13 cellular contexts compared by ENCODE assay signal in the genomic region with DNA sequence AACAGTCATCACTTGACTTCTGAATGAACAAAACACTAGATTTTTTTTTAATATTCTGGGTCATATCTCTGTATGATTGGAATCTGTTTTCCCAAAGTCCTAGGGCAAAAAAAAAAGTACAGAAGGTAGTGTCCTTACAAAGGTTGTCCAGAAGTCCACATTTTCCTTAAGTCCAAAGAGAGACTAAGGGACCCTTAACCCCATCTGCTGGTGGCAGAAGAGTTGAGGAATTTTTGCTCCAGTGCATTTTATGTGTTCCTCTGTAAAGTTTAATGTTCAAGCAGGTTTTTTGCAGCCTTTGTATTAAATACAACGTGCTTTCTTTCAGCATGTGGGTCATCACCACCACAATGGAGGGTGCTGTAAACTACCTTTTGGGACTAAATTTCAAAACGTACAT.
DNase-seq lines count a peak whose midpoint lies in the region; ATAC-seq and TF ChIP-seq lines count a peak whose summit lies in the region.
"Had no signal": no experiment of that assay in that cellular context is flagged by ENCODE, and none has a peak within 500 bp of the region (broad histone marks: within the 10 kb centered on the region; RNA-seq: fewer than 3 reads in every experiment).

No MANE protein-coding gene starts in this region.

- H3K9me3 ChIP-seq in heart right ventricle, result no peaks in the 10 kb centered on the region
- no peaks in the 10 kb centered on the region for H3K9me3 ChIP-seq in transverse colon
- H3K9me3 ChIP-seq in tibial nerve, result no peaks in the 10 kb centered on the region
- no peaks in the 10 kb centered on the region for H3K9me3 ChIP-seq in tibial artery

- H3K4me1 ChIP-seq in heart right ventricle (peaks cover 0 to 9% (median 6%) of the 10 kb centered on the region in 9 donors), transverse colon (no peaks in the 10 kb centered on the region), tibial nerve (peaks cover 0 to 10% (median 0%) of the 10 kb centered on the region in 4 donors), tibial artery (no peaks in the 10 kb centered on the region)

- H3K4me3 ChIP-seq in heart right ventricle, result no peak overlapping the region
- no peak overlapping the region for H3K4me3 ChIP-seq in fibroblast of mammary gland (ENCODE audit: control insufficient read depth, low read depth, low read length)
- H3K4me3 ChIP-seq in transverse colon, result no peak overlapping the region
- no peak overlapping the region for H3K4me3 ChIP-seq in tibial nerve
- H3K4me3 ChIP-seq in tibial artery, result no peak overlapping the region

- no peak for TF ChIP-seq EP300 in transverse colon (IDR thresholded peaks at IDR 0.05; ENCODE audit: low read depth)
- TF ChIP-seq EP300 in tibial nerve (IDR thresholded peaks at IDR 0.05), result no peak

- TF ChIP-seq CTCF in heart right ventricle (IDR thresholded peaks at IDR 0.05), result peak in 5 of 9 donors; percentile 10 to 43 (median 28)
- peak; percentile 58 for TF ChIP-seq CTCF in fibroblast of mammary gland (conservative IDR thresholded peaks at IDR 0.05; ENCODE audit: control insufficient read depth, insufficient read depth, low read depth, low read length)
- peak in 3 of 5 experiments; percentile 22 to 28 (median 27) for TF ChIP-seq CTCF in transverse colon (IDR thresholded peaks at IDR 0.05)
- TF ChIP-seq CTCF in tibial nerve (IDR thresholded peaks at IDR 0.05), result no peak
- TF ChIP-seq CTCF in tibial artery (IDR thresholded peaks at IDR 0.05), result no peak

- DNase-seq in heart right ventricle (no peak), cardiac septum (ENCODE audit: low spot score) (no peak), RPMI7951 (ENCODE audit: low read depth) (peak; percentile 51), fibroblast of mammary gland (ENCODE audit: low read depth) (peak; percentile 57), transverse colon (no peak), NCI-H774 (lab: John Stamatoyannopoulos, UW) (no peak), tibial nerve (ENCODE audit: low spot score in 2 of 2) (no peak), tibial artery (no peak)
- DNase-seq: activated CD4-positive, CD25-positive, alpha-beta regulatory T cell treated with anti-CD3 and anti-CD28 coated beads, Interleukin-2, amount 50 U/mL, for 72 hours; C1 segment of cervical spinal cord; GOT3; hypothalamus; NCI-H446 treated with DMSO at 0.1 percent for 48 hours had no signal

- in situ Hi-C loops in transverse colon (cut with MboI; ENCODE audit: low pct_ligation_motif_present in 1 of 4, low pct_unique_long_range_greater_than_20kb in 1 of 4, low sequenced_read_pairs in 3 of 4), result no loop called here

- TF ChIP-seq POLR2A in transverse colon (IDR thresholded peaks at IDR 0.05) (no peak), tibial nerve (IDR thresholded peaks at IDR 0.05) (no peak)

- H3K36me3 ChIP-seq in heart right ventricle, result no peaks in the 10 kb centered on the region
- no peaks in the 10 kb centered on the region for H3K36me3 ChIP-seq in transverse colon
- H3K36me3 ChIP-seq in tibial nerve, result no peaks in the 10 kb centered on the region
- no peaks in the 10 kb centered on the region for H3K36me3 ChIP-seq in tibial artery

- no peak for ATAC-seq in heart right ventricle

- H3K27me3 ChIP-seq in heart right ventricle (peaks cover 0 to 14% (median 0%) of the 10 kb centered on the region in 7 donors), transverse colon (no peaks in the 10 kb centered on the region), tibial nerve (peaks cover 0 to 5% of the 10 kb centered on the region in 2 donors), tibial artery (peaks cover 0 to 8% of the 10 kb centered on the region in 2 donors)

- WGBS in heart right ventricle, 2 donors, result 58 to 65% methylated on average over 2 of the region's 2 CpGs
- WGBS in transverse colon (ENCODE audit: low coverage in 1 of 2), 2 donors, result 42 to 56% methylated on average over 2 of the region's 2 CpGs
- 41 to 45% methylated on average over 2 of the region's 2 CpGs for WGBS in tibial nerve, 2 donors

- no peak overlapping the region for H3K27ac ChIP-seq in heart right ventricle
- H3K27ac ChIP-seq in transverse colon, result no peak overlapping the region
- no peak overlapping the region for H3K27ac ChIP-seq in tibial nerve
- H3K27ac ChIP-seq in tibial artery, result no peak overlapping the region

- intact Hi-C loops in heart right ventricle (cut with DNase I), result no loop called here
- intact Hi-C loops in cardiac septum (cut with DNase I), result no loop called here
- intact Hi-C loops in transverse colon (cut with DNase I; ENCODE audit: low total_unique reads), result no loop called here
- intact Hi-C loops in tibial artery (cut with DNase I; ENCODE audit: low total_unique reads), result no loop called here

Comparison
In these comparisons a context has a peak if more than half of its experiments do, and no peak if none do; other contexts are left out.
1. DNase-seq: peak in RPMI7951 (single experiment) and fibroblast of mammary gland (single experiment); none in heart right ventricle (0 of 2), cardiac septum (single experiment), transverse colon (single experiment), NCI-H774 (single experiment), tibial nerve (0 of 2) and tibial artery (0 of 2).
2. CTCF ChIP-seq: peak in heart right ventricle (5 of 9), fibroblast of mammary gland (single experiment) and transverse colon (3 of 5); none in tibial nerve (0 of 5) and tibial artery (0 of 2).